Comparison of ENCODE assay signal across 8 cellular contexts in genomic region chr9:110256392-110257096, GRCh38. TPM values are rescaled to one million over a fixed set of nuclear protein-coding genes. Genes with fewer than 3 reads are reported as not detected.
A peak's percentile ranks its signal among the peaks of the same experiment; 100 is the strongest.
DNase-seq lines count a peak whose midpoint lies in the region; ATAC-seq and TF ChIP-seq lines count a peak whose summit lies in the region.

TXN (minus strand) TSS chr9:110256507; CDS start chr9:110256435, 72 bp downstream.

- no peaks in the 10 kb centered on the region for H3K27me3 ChIP-seq in PC-3 (ENCODE audit: low read length)
- no peaks in the 10 kb centered on the region for H3K27me3 ChIP-seq in mucosa of stomach (ENCODE audit: control insufficient read depth, insufficient read depth, low read length)

- peak within 1 kb of the TSS; percentile 92 for H3K9ac ChIP-seq in PC-3 (ENCODE audit: low read length)
- peak within 1 kb of the TSS; percentile 90 for H3K9ac ChIP-seq in mucosa of stomach (ENCODE audit: low read length)

- peaks cover 36% of the 10 kb centered on the region for H4K20me1 ChIP-seq in PC-3 (ENCODE audit: low read length)

- TF ChIP-seq CTCF in PC-3 (conservative IDR thresholded peaks at IDR 0.05; ENCODE audit: low read depth, low read length) (no peak), epithelial cell of proximal tubule (conservative IDR thresholded peaks at IDR 0.05; ENCODE audit: low read depth, low read length) (no peak)

- H3K4me3 ChIP-seq in PC-3 (ENCODE audit: low read length) (peak within 1 kb of the TSS; percentile 88), epithelial cell of proximal tubule (ENCODE audit: low read depth, low read length) (peak within 1 kb of the TSS; percentile 87), mucosa of stomach (ENCODE audit: low read length) (peak within 1 kb of the TSS; percentile 62)

- H3K9me3 ChIP-seq in PC-3 (ENCODE audit: low read length) = no peaks in the 10 kb centered on the region
- H3K9me3 ChIP-seq in mucosa of stomach (ENCODE audit: control insufficient read depth, low read length) = no peaks in the 10 kb centered on the region

- ATAC-seq in GM21528 (IDR thresholded peaks at IDR 0.05; ENCODE audit: low FRiP score, unreplicated experiment) (peak; percentile 79), PC-3 (peak; percentile 73)

- peak within 1 kb of the TSS; percentile 86 for H3K27ac ChIP-seq in PC-3 (ENCODE audit: low read length)

- POLR2A ChIA-PET in PC-3 (lab: Charles Lee; ENCODE audit: unreplicated experiment) = interaction anchor here (0.7 kb wide), 1 partner anchor 1427 kb away, joined by 6 read pairs; no protein-coding TSS in a partner anchor

- H3K4me1 ChIP-seq in PC-3 (ENCODE audit: insufficient read depth, low read length) (peaks cover 34% of the 10 kb centered on the region), mucosa of stomach (ENCODE audit: control insufficient read depth, insufficient read depth, low read length) (peaks cover 50% of the 10 kb centered on the region)

- H3F3A ChIP-seq in PC-3 (ENCODE audit: low read length, unreplicated experiment) = no peaks in the 10 kb centered on the region

- intact Hi-C loops in PC-3 (cut with micrococcal nuclease) = no loop called here

- no TSS peak for BruUV-seq in PC-3 (replicated peaks; lab: Mats Ljungman, UMichigan)

- H2AFZ ChIP-seq in PC-3 (ENCODE audit: low read length) = peak within 1 kb of the TSS; percentile 93

- CTCF ChIA-PET in PC-3 (lab: Charles Lee) = no interaction called here

- no peaks in the 10 kb centered on the region for H3K9me2 ChIP-seq in PC-3 (replicated peaks; ENCODE audit: low read length)

- no peaks in the 10 kb centered on the region for H3K36me3 ChIP-seq in PC-3 (ENCODE audit: low read depth, low read length)
- no peaks in the 10 kb centered on the region for H3K36me3 ChIP-seq in mucosa of stomach (ENCODE audit: control insufficient read depth, insufficient read depth, low read length)

- H3K4me2 ChIP-seq in PC-3 (ENCODE audit: low read length) = peak within 1 kb of the TSS; percentile 94

- H3K79me2 ChIP-seq in PC-3 (ENCODE audit: low read length) = peaks cover 61% of the 10 kb centered on the region

- DNase-seq in DMS114 treated with DMSO at 0.1 percent for 48 hours (lab: John Stamatoyannopoulos, UW; ENCODE audit: unreplicated experiment) (peak; percentile 30), HuH-7.5 (ENCODE audit: low spot score) (peak; percentile 60), PC-3 (peak; percentile 77), activated T-cell treated with anti-CD3 and anti-CD28 coated beads for 48 hours (ENCODE audit: low read depth) (peak; percentile 90), epithelial cell of proximal tubule (ENCODE audit: low read depth) (peak; percentile 54)
- DNase-seq in stimulated activated CD8-positive, alpha-beta memory T cell treated with anti-CD3 and anti-CD28 coated beads, Interleukin-7, amount 100 ng/mL, for 1 hour (ENCODE audit: low read depth in 2 of 2) = peak; percentile 55

RNA-seq across cellular contexts. Expression of gene TXN, which starts in this region (rescaled TPM):
- total RNA-seq in PC-3 (2014; rRNA removed) (178 and 216 TPM in 2 replicates), epithelial cell of proximal tubule (307 and 390 TPM in 2 replicates)

Comparison
In these comparisons a context has a peak if more than half of its experiments do, and no peak if none do; other contexts are left out.
1. Peak in every context shown above with its lines: DNase-seq, ATAC-seq, H3K4me3 ChIP-seq and H3K27ac ChIP-seq.
2. DNase-seq: peak in every context shown above with its lines; median percentile 90 in activated T-cell treated with anti-CD3 and anti-CD28 coated beads for 48 hours; 77 in PC-3; 60 in HuH-7.5; 55 in stimulated activated CD8-positive, alpha-beta memory T cell treated with anti-CD3 and anti-CD28 coated beads, Interleukin-7, amount 100 ng/mL, for 1 hour; 54 in epithelial cell of proximal tubule; 30 in DMS114 treated with DMSO at 0.1 percent for 48 hours.